19 cellular contexts compared by ENCODE assay signal in genomic region chr4:88690355-88690754, GRCh38. TPM values are rescaled to one million over a fixed set of nuclear protein-coding genes. Genes with fewer than 3 reads are reported as not detected.
A peak's percentile ranks its signal among the peaks of the same experiment; 100 is the strongest.
DNase-seq lines count a peak whose midpoint lies in the region; ATAC-seq, FAIRE-seq and TF ChIP-seq lines count a peak whose summit lies in the region.
"Had no signal": no experiment of that assay in that cellular context is flagged by ENCODE, and none has a peak within 500 bp of the region (broad histone marks: within the 10 kb centered on the region; RNA-seq: fewer than 3 reads in every experiment).

No MANE protein-coding gene starts in this region.

- H3K36me3 Mint-ChIP-seq in astrocyte (ENCODE audit: low read depth, unreplicated experiment) = no peaks in the 10 kb centered on the region
- peaks cover 16% of the 10 kb centered on the region for H3K36me3 Mint-ChIP-seq in natural killer cell

- no peaks in the 10 kb centered on the region for H3K9me3 ChIP-seq in A673 (ENCODE audit: low read depth, low read length, poor library complexity, severe bottlenecking)
- no peaks in the 10 kb centered on the region for H3K9me3 ChIP-seq in astrocyte (ENCODE audit: insufficient read depth, low read depth, low read length)
- H3K9me3 ChIP-seq in heart left ventricle = no peaks in the 10 kb centered on the region
- H3K9me3 ChIP-seq: BLaER1 treated with 17β-estradiol and CSF1 and Interleukin-3, amounts not matched to agents 10 nM and 100 nM; SJCRH30 had no signal

- CTCF ChIA-PET in A673 (lab: Charles Lee) = interaction anchor here (0.5 kb wide), 1 partner anchor 17 kb away, joined by 3 read pairs; no protein-coding TSS in a partner anchor

- H3K4me1 ChIP-seq in A673 (ENCODE audit: insufficient read depth, low read length, poor library complexity, severe bottlenecking) (no peaks in the 10 kb centered on the region), astrocyte (ENCODE audit: insufficient read depth, low read length) (no peaks in the 10 kb centered on the region), heart left ventricle (peaks cover 0 to 12% (median 5%) of the 10 kb centered on the region in 12 donors)
- H3K4me1 ChIP-seq: BLaER1 treated with 17β-estradiol and CSF1 and Interleukin-3, amounts not matched to agents 10 nM and 100 nM; SJCRH30 had no signal

- H3K4me3 Mint-ChIP-seq in astrocyte (ENCODE audit: unreplicated experiment) (no peak overlapping the region), natural killer cell (no peak overlapping the region)
- H3K4me3 Mint-ChIP-seq: neural crest cell had no signal

- no peaks in the 10 kb centered on the region for H3K27me3 Mint-ChIP-seq in astrocyte (ENCODE audit: low read depth, unreplicated experiment)
- no peaks in the 10 kb centered on the region for H3K27me3 Mint-ChIP-seq in natural killer cell (ENCODE audit: low read depth in 2 of 2)

- TF ChIP-seq CTCF in A673 (conservative IDR thresholded peaks at IDR 0.05; ENCODE audit: low read depth, low read length) = no peak
- no peak for TF ChIP-seq CTCF in astrocyte (IDR thresholded peaks at IDR 0.05; ENCODE audit: insufficient read depth, low read depth, low read length)
- TF ChIP-seq CTCF in heart left ventricle (IDR thresholded peaks at IDR 0.05) = no peak
- no peak for TF ChIP-seq CTCF in natural killer cell (IDR thresholded peaks at IDR 0.05)

- WGBS in heart left ventricle, 4 donors = 73 to 95% (median 94%) methylated on average over 3 of the region's 3 CpGs

- DNase-seq in A673 (ENCODE audit: low spot score) (peak; percentile 3), H54 (ENCODE audit: insufficient read length, low spot score) (no peak), astrocyte (ENCODE audit: low read depth) (peak; percentile 49), heart left ventricle (no peak), natural killer cell (no peak), NCI-H510A treated with DMSO at 0.1 percent for 48 hours (lab: John Stamatoyannopoulos, UW) (no peak)
- DNase-seq: anterior cingulate cortex; effector CD4-positive, alpha-beta T cell; GDM1; head of caudate nucleus; NCI-H1694; NCI-H69; SJCRH30 had no signal

- TF ChIP-seq POLR2A in H54 (IDR thresholded peaks at IDR 0.05; ENCODE audit: low read depth, low read length) (no peak), heart left ventricle (IDR thresholded peaks at IDR 0.05) (no peak)

- H3K36me3 ChIP-seq in A673 (ENCODE audit: insufficient read depth, low read length, poor library complexity, severe bottlenecking) (no peaks in the 10 kb centered on the region), astrocyte (ENCODE audit: insufficient read depth, low read length) (no peaks in the 10 kb centered on the region), heart left ventricle (peaks cover 0 to 79% (median 56%) of the 10 kb centered on the region in 9 donors)

- H3K4me3 ChIP-seq in A673 (ENCODE audit: low read depth, low read length, poor library complexity, severe bottlenecking) (no peak overlapping the region), astrocyte (ENCODE audit: insufficient read depth, low read depth, low read length) (no peak overlapping the region), heart left ventricle (no peak overlapping the region)
- H3K4me3 ChIP-seq: BLaER1 treated with 17β-estradiol and CSF1 and Interleukin-3, amounts not matched to agents 10 nM and 100 nM; SJCRH30; skin epidermis had no signal

- H3K9me3 Mint-ChIP-seq in astrocyte (ENCODE audit: unreplicated experiment) = no peaks in the 10 kb centered on the region
- H3K9me3 Mint-ChIP-seq in natural killer cell = no peaks in the 10 kb centered on the region
- H3K9me3 Mint-ChIP-seq: neural crest cell had no signal

- no peak overlapping the region for H3K9ac ChIP-seq in astrocyte (ENCODE audit: low read length)
- H3K9ac ChIP-seq: BLaER1 treated with 17β-estradiol and CSF1 and Interleukin-3, amounts not matched to agents 10 nM and 100 nM had no signal

- FAIRE-seq in H54 (lab: Jason Lieb, UNC) = peak; percentile 91
- peak; percentile 77 for FAIRE-seq in astrocyte (lab: Jason Lieb, UNC)

- peak in 3 of 4 donors; percentile 68 to 92 (median 82) for ATAC-seq in heart left ventricle
- no peak for ATAC-seq in natural killer cell
- ATAC-seq in GM21381 (IDR thresholded peaks at IDR 0.05; ENCODE audit: unreplicated experiment) = no peak
- no peak for ATAC-seq in HG02870 (IDR thresholded peaks at IDR 0.05; ENCODE audit: unreplicated experiment)
- ATAC-seq: left lobe of liver had no signal

- H3K79me2 ChIP-seq in astrocyte (ENCODE audit: insufficient read depth, low read length) = no peaks in the 10 kb centered on the region

- no peaks in the 10 kb centered on the region for H3K27me3 ChIP-seq in A673 (replicated peaks; ENCODE audit: insufficient read depth, low read depth, low read length, poor library complexity)
- H3K27me3 ChIP-seq in astrocyte (ENCODE audit: insufficient read depth, low read length) = no peaks in the 10 kb centered on the region
- H3K27me3 ChIP-seq in heart left ventricle = no peaks in the 10 kb centered on the region
- H3K27me3 ChIP-seq: BLaER1 treated with 17β-estradiol and CSF1 and Interleukin-3, amounts not matched to agents 10 nM and 100 nM; SJCRH30 had no signal

- H3K27ac Mint-ChIP-seq in astrocyte (ENCODE audit: unreplicated experiment) = no peak overlapping the region
- no peak overlapping the region for H3K27ac Mint-ChIP-seq in natural killer cell

- no peak overlapping the region for H3K4me2 ChIP-seq in astrocyte (ENCODE audit: low read length)
- H3K4me2 ChIP-seq: BLaER1 treated with 17β-estradiol and CSF1 and Interleukin-3, amounts not matched to agents 10 nM and 100 nM had no signal

- no peak overlapping the region for H3K27ac ChIP-seq in A673 (ENCODE audit: low read depth, low read length, poor library complexity, severe bottlenecking)
- H3K27ac ChIP-seq in astrocyte (ENCODE audit: low read depth, low read length) = no peak overlapping the region
- no peak overlapping the region for H3K27ac ChIP-seq in heart left ventricle
- H3K27ac ChIP-seq: BLaER1 treated with 17β-estradiol and CSF1 and Interleukin-3, amounts not matched to agents 10 nM and 100 nM; SJCRH30; skin epidermis had no signal

- no peaks in the 10 kb centered on the region for H4K20me1 ChIP-seq in astrocyte (ENCODE audit: insufficient read depth, low read length)
- H4K20me1 ChIP-seq: BLaER1 treated with 17β-estradiol and CSF1 and Interleukin-3, amounts not matched to agents 10 nM and 100 nM had no signal

- POLR2A ChIA-PET in A673 (lab: Charles Lee; ENCODE audit: low non-redundant PET) = interaction anchor here (0.7 kb wide), 1 partner anchor 85 kb away, joined by 4 read pairs; no protein-coding TSS in a partner anchor

- H2AFZ ChIP-seq in astrocyte (ENCODE audit: low read depth, low read length) = no peak overlapping the region

- no peaks in the 10 kb centered on the region for H3K4me1 Mint-ChIP-seq in astrocyte (ENCODE audit: low read depth, unreplicated experiment)
- peaks cover 0 to 5% of the 10 kb centered on the region in 2 donors for H3K4me1 Mint-ChIP-seq in natural killer cell
- H3K4me1 Mint-ChIP-seq: neural crest cell had no signal

- no TSS peak for BruUV-seq in A673 (replicated peaks; lab: Mats Ljungman, UMichigan)

- intact Hi-C loops in A673 (cut with micrococcal nuclease; ENCODE audit: unreplicated experiment) (no loop called here), heart left ventricle (cut with DNase I) (no loop called here), natural killer cell (cut with micrococcal nuclease) (no loop called here)

RNA-seq across cellular contexts. Expression of gene NAP1L5, which starts 7.3 kb away (rescaled TPM):
- total RNA-seq in A673 (2021) = not detected in 2 replicates
- total RNA-seq in astrocyte = 3.9 and 4.7 TPM in 2 replicates
- total RNA-seq in heart left ventricle = 1 to 10 TPM; 2.7 to 7.9 (median 4.5) TPM
- 1 to 10 TPM; 3.9 to 5.3 TPM for polyA plus RNA-seq in heart left ventricle
- total RNA-seq in natural killer cell = 10 to 100 TPM; 11.4 to 16.1 (median 12.7) TPM

Comparison
In these comparisons a context has a peak if more than half of its experiments do, and no peak if none do; other contexts are left out.
1. DNase-seq: peak in A673 (single experiment) and astrocyte (single experiment); none in H54 (single experiment), heart left ventricle (0 of 5), natural killer cell (single experiment) and NCI-H510A treated with DMSO at 0.1 percent for 48 hours (single experiment).
2. ATAC-seq: peak in heart left ventricle (3 of 4); none in natural killer cell (0 of 3), GM21381 (single experiment) and HG02870 (single experiment).